8 cellular contexts compared by ENCODE assay signal in genomic region chr9:21096172-21096900, GRCh38. TPM values are rescaled to one million over a fixed set of nuclear protein-coding genes. Genes with fewer than 3 reads are reported as not detected.
DNase-seq lines count a peak whose midpoint lies in the region; ATAC-seq and TF ChIP-seq lines count a peak whose summit lies in the region.

No MANE protein-coding gene starts in this region.

- H3K9me3 Mint-ChIP-seq in activated T-helper 1 cell treated with anti-CD3 and anti-CD28 coated beads, Interleukin-12 subunit alpha, Interleukin-12 subunit beta, Interleukin-2, Interleukin-4 antibody, amounts not matched to agents 30 ng/mL and 10 ng/mL and 1 ng/mL, durations not matched to agents 14 hours and 24 hours and 36 hours = no peaks in the 10 kb centered on the region

- peak overlapping the region; percentile 54 for H3K4me3 Mint-ChIP-seq in activated T-helper 1 cell treated with anti-CD3 and anti-CD28 coated beads, Interleukin-12 subunit alpha, Interleukin-12 subunit beta, Interleukin-2, Interleukin-4 antibody, amounts not matched to agents 30 ng/mL and 10 ng/mL and 1 ng/mL, durations not matched to agents 14 hours and 24 hours and 36 hours

- no peaks in the 10 kb centered on the region for H3K9me3 ChIP-seq in heart right ventricle

- no peaks in the 10 kb centered on the region for H3K36me3 Mint-ChIP-seq in activated T-helper 1 cell treated with anti-CD3 and anti-CD28 coated beads, Interleukin-12 subunit alpha, Interleukin-12 subunit beta, Interleukin-2, Interleukin-4 antibody, amounts not matched to agents 30 ng/mL and 10 ng/mL and 1 ng/mL, durations not matched to agents 14 hours and 24 hours and 36 hours (ENCODE audit: low read depth)

- peak; percentile 93 for ATAC-seq in GM21723 (IDR thresholded peaks at IDR 0.05; ENCODE audit: unreplicated experiment)
- peak; percentile 68 to 90 (median 82) for ATAC-seq in heart right ventricle

- 24 to 30% methylated on average over 6 of the region's 6 CpGs for whole genome bisulfite sequencing in heart right ventricle, 2 donors

- TF ChIP-seq CTCF in GM12864 (IDR thresholded peaks at IDR 0.05; ENCODE audit: low read depth, low read length, missing control alignments) = no peak
- no peak for TF ChIP-seq CTCF in heart right ventricle (IDR thresholded peaks at IDR 0.05)

- H3K4me1 Mint-ChIP-seq in activated T-helper 1 cell treated with anti-CD3 and anti-CD28 coated beads, Interleukin-12 subunit alpha, Interleukin-12 subunit beta, Interleukin-2, Interleukin-4 antibody, amounts not matched to agents 30 ng/mL and 10 ng/mL and 1 ng/mL, durations not matched to agents 14 hours and 24 hours and 36 hours (ENCODE audit: low read depth) = peaks cover 35% of the 10 kb centered on the region

- no peaks in the 10 kb centered on the region for H3K27me3 ChIP-seq in heart right ventricle

- DNase-seq in GM12864 (ENCODE audit: low read depth) (peak; percentile 36), LoVo (ENCODE audit: low spot score) (peak; percentile 23), heart right ventricle (no peak), NCI-H128 (lab: John Stamatoyannopoulos, UW; ENCODE audit: unreplicated experiment) (no peak), NCI-H82 treated with DMSO at 0.1 percent for 48 hours (lab: John Stamatoyannopoulos, UW; ENCODE audit: unreplicated experiment) (no peak)
- DNase-seq in activated T-helper 1 cell treated with anti-CD3 and anti-CD28 coated beads, Interleukin-12 subunit alpha, Interleukin-12 subunit beta, Interleukin-2, Interleukin-4 antibody, amounts not matched to agents 30 ng/mL and 10 ng/mL and 1 ng/mL, durations not matched to agents 14 hours and 24 hours and 36 hours (ENCODE audit: low spot score) = peak; percentile 38
- DNase-seq in stimulated activated CD4-positive, alpha-beta T cell treated with anti-CD3 and anti-CD28 coated beads, Interleukin-1b, Interleukin-23, amount 100 ng/mL, for 48 hours = peak; percentile 39

- H3K4me3 ChIP-seq in GM12864 (ENCODE audit: low read depth, low read length) (peak overlapping the region; percentile 40), heart right ventricle (peak overlapping the region in 9 of 10 donors; percentile 12 to 41 (median 32))

- H3K36me3 ChIP-seq in heart right ventricle = no peaks in the 10 kb centered on the region

- peak overlapping the region in 9 of 10 donors; percentile 30 to 76 (median 58) for H3K27ac ChIP-seq in heart right ventricle

- H3K27ac Mint-ChIP-seq in activated T-helper 1 cell treated with anti-CD3 and anti-CD28 coated beads, Interleukin-12 subunit alpha, Interleukin-12 subunit beta, Interleukin-2, Interleukin-4 antibody, amounts not matched to agents 30 ng/mL and 10 ng/mL and 1 ng/mL, durations not matched to agents 14 hours and 24 hours and 36 hours = peak overlapping the region; percentile 56

- H3K4me1 ChIP-seq in heart right ventricle = peaks cover 0 to 34% (median 18%) of the 10 kb centered on the region in 9 donors

- intact Hi-C loops in activated T-helper 1 cell treated with anti-CD3 and anti-CD28 coated beads, Interleukin-12 subunit alpha, Interleukin-12 subunit beta, Interleukin-2, Interleukin-4 antibody, amounts not matched to agents 30 ng/mL and 10 ng/mL and 1 ng/mL, durations not matched to agents 14 hours and 24 hours and 36 hours (cut with micrococcal nuclease) = loop anchor here (1.0 to 5.0 kb wide), 6 partner anchors 14 to 887 kb away; partner anchors contain the start of genes HACD4 and MLLT3
- intact Hi-C loops in heart right ventricle (cut with DNase I) = loop anchor here in 1 of 10 donors (10.0 kb wide), 1 partner anchor 1162 kb away; no protein-coding TSS in a partner anchor

- no peaks in the 10 kb centered on the region for H3K27me3 Mint-ChIP-seq in activated T-helper 1 cell treated with anti-CD3 and anti-CD28 coated beads, Interleukin-12 subunit alpha, Interleukin-12 subunit beta, Interleukin-2, Interleukin-4 antibody, amounts not matched to agents 30 ng/mL and 10 ng/mL and 1 ng/mL, durations not matched to agents 14 hours and 24 hours and 36 hours (ENCODE audit: insufficient read depth)

RNA-seq across cellular contexts. Expression of gene IFNB1, which starts 18.6 kb away (rescaled TPM):
- total RNA-seq in activated T-helper 1 cell treated with anti-CD3 and anti-CD28 coated beads, Interleukin-12 subunit alpha, Interleukin-12 subunit beta, Interleukin-2, Interleukin-4 antibody, amounts not matched to agents 30 ng/mL and 10 ng/mL and 1 ng/mL, durations not matched to agents 14 hours and 24 hours and 36 hours = 0.23 TPM in 1 of 2 replicates, not detected in the other
- total RNA-seq in heart right ventricle = not detected
- polyA plus RNA-seq in heart right ventricle = not detected

RNA-seq across cellular contexts. Expression of gene IFNW1, which starts 45.3 kb away (rescaled TPM):
- not detected in 2 replicates for total RNA-seq in activated T-helper 1 cell treated with anti-CD3 and anti-CD28 coated beads, Interleukin-12 subunit alpha, Interleukin-12 subunit beta, Interleukin-2, Interleukin-4 antibody, amounts not matched to agents 30 ng/mL and 10 ng/mL and 1 ng/mL, durations not matched to agents 14 hours and 24 hours and 36 hours
- total RNA-seq in heart right ventricle = not detected
- polyA plus RNA-seq in heart right ventricle = not detected

Comparison
In these comparisons a context has a peak if more than half of its experiments do, and no peak if none do; other contexts are left out.
1. DNase-seq: peak in GM12864 (single experiment), LoVo (single experiment), activated T-helper 1 cell treated with anti-CD3 and anti-CD28 coated beads, Interleukin-12 subunit alpha, Interleukin-12 subunit beta, Interleukin-2, Interleukin-4 antibody, amounts not matched to agents 30 ng/mL and 10 ng/mL and 1 ng/mL, durations not matched to agents 14 hours and 24 hours and 36 hours (single experiment) and stimulated activated CD4-positive, alpha-beta T cell treated with anti-CD3 and anti-CD28 coated beads, Interleukin-1b, Interleukin-23, amount 100 ng/mL, for 48 hours (single experiment); none in heart right ventricle (0 of 2), NCI-H128 (single experiment) and NCI-H82 treated with DMSO at 0.1 percent for 48 hours (single experiment).